1 cellular context compared by ENCODE assay signal in the genomic region with DNA sequence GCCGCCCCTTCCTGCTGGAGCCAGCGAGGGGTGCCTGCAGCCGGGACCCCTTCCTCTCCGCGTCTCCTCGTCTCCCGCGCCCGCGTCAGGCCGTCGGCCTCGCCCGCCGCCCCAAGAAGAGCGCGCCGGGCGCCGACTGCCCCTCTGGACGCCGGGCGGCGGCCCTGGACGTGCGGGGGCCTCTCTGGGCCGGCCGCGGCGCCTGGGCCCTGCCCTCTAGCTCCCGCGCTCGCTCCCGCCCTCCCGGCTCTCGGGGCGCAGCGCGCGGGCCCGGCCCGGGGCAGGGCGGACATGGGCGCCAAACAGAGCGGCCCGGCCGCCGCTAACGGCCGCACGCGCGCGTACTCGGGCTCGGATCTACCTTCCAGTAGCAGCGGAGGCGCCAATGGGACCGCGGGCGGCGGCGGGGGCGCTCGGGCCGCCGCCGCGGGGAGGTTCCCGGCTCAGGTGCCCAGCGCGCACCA.
TF ChIP-seq lines count a peak whose summit lies in the region.

No MANE protein-coding gene starts in this region.

TF ChIP-seq in HepG2, 621 proteins besides CTCF, POLR2A, EP300 and RAD21 (continued from another document):
- 0 out of 2 replicates have a peak, but pooled peaks have one; percentile 3 for TF ChIP-seq CCDC6 (CRISPR knock-in tag; IDR thresholded peaks at IDR 0.05)
- TF ChIP-seq RBM39 (IDR thresholded peaks at IDR 0.05; ENCODE audit: low read depth, low read length, poor library complexity, severe bottlenecking), result no peak
- TF ChIP-seq, protein P1, sequence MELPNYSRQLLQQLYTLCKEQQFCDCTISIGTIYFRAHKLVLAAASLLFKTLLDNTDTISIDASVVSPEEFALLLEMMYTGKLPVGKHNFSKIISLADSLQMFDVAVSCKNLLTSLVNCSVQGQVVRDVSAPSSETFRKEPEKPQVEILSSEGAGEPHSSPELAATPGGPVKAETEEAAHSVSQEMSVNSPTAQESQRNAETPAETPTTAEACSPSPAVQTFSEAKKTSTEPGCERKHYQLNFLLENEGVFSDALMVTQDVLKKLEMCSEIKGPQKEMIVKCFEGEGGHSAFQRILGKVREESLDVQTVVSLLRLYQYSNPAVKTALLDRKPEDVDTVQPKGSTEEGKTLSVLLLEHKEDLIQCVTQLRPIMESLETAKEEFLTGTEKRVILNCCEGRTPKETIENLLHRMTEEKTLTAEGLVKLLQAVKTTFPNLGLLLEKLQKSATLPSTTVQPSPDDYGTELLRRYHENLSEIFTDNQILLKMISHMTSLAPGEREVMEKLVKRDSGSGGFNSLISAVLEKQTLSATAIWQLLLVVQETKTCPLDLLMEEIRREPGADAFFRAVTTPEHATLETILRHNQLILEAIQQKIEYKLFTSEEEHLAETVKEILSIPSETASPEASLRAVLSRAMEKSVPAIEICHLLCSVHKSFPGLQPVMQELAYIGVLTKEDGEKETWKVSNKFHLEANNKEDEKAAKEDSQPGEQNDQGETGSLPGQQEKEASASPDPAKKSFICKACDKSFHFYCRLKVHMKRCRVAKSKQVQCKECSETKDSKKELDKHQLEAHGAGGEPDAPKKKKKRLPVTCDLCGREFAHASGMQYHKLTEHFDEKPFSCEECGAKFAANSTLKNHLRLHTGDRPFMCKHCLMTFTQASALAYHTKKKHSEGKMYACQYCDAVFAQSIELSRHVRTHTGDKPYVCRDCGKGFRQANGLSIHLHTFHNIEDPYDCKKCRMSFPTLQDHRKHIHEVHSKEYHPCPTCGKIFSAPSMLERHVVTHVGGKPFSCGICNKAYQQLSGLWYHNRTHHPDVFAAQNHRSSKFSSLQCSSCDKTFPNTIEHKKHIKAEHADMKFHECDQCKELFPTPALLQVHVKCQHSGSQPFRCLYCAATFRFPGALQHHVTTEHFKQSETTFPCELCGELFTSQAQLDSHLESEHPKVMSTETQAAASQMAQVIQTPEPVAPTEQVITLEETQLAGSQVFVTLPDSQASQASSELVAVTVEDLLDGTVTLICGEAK (IDR thresholded peaks at IDR 0.05), result no peak
- TF ChIP-seq, protein P1 (CRISPR knock-in tag; IDR thresholded peaks at IDR 0.05), result no peak
- TF ChIP-seq ZMAT3 (CRISPR knock-in tag; conservative IDR thresholded peaks at IDR 0.05), result 0 out of 2 replicates have a peak, but pooled peaks have one; percentile 37
- peak; percentile 97 for TF ChIP-seq ZNF777 (CRISPR knock-in tag; IDR thresholded peaks at IDR 0.05)
- no peak for TF ChIP-seq HIVEP1 (CRISPR knock-in tag; IDR thresholded peaks at IDR 0.05)
- TF ChIP-seq SP2 (CRISPR knock-in tag; IDR thresholded peaks at IDR 0.05), result no peak
- TF ChIP-seq ZNF292 (CRISPR knock-in tag; IDR thresholded peaks at IDR 0.05; ENCODE audit: borderline replicate concordance, low read depth), result no peak
- TF ChIP-seq MTA3 (CRISPR knock-in tag; IDR thresholded peaks at IDR 0.05), result no peak
- TF ChIP-seq ZIK1 (CRISPR knock-in tag; IDR thresholded peaks at IDR 0.05; ENCODE audit: borderline replicate concordance, low read depth), result 0 out of 2 replicates have a peak, but pooled peaks have one; percentile 6
- no peak for TF ChIP-seq ZNF746 (CRISPR knock-in tag; IDR thresholded peaks at IDR 0.05)
- no peak for TF ChIP-seq ZNF703 (CRISPR knock-in tag; IDR thresholded peaks at IDR 0.05; ENCODE audit: borderline replicate concordance)
- TF ChIP-seq ZNF496 (CRISPR knock-in tag; IDR thresholded peaks at IDR 0.05; ENCODE audit: insufficient replicate concordance), result no peak
- no peak for TF ChIP-seq ZNF350 (CRISPR knock-in tag; IDR thresholded peaks at IDR 0.05; ENCODE audit: borderline replicate concordance, low read depth)
- TF ChIP-seq SIN3A (IDR thresholded peaks at IDR 0.05; ENCODE audit: borderline replicate concordance, low read depth, low read length), result peak; percentile 8; the same call in 1 of the 2 replicates
- TF ChIP-seq RXRB (CRISPR knock-in tag; IDR thresholded peaks at IDR 0.05; ENCODE audit: borderline replicate concordance), result no peak
- no peak for TF ChIP-seq ZFP36L1 (CRISPR knock-in tag; IDR thresholded peaks at IDR 0.05)
- TF ChIP-seq, protein P2, sequence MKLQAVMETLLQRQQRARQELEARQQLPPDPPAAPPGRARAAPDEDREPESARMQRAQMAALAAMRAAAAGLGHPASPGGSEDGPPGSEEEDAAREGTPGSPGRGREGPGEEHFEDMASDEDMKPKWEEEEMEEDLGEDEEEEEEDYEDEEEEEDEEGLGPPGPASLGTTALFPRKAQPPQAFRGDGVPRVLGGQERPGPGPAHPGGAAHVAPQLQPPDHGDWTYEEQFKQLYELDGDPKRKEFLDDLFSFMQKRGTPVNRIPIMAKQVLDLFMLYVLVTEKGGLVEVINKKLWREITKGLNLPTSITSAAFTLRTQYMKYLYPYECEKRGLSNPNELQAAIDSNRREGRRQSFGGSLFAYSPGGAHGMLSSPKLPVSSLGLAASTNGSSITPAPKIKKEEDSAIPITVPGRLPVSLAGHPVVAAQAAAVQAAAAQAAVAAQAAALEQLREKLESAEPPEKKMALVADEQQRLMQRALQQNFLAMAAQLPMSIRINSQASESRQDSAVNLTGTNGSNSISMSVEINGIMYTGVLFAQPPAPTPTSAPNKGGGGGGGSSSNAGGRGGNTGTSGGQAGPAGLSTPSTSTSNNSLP (IDR thresholded peaks at IDR 0.05; ENCODE audit: low read depth, low read length), result no peak
- TF ChIP-seq ZNF510 (CRISPR knock-in tag; IDR thresholded peaks at IDR 0.05; ENCODE audit: low read depth), result no peak
- TF ChIP-seq ZNF446 (CRISPR knock-in tag; IDR thresholded peaks at IDR 0.05), result peak; percentile 66; the same call in 1 of the 2 replicates
- TF ChIP-seq SALL2 (CRISPR knock-in tag; IDR thresholded peaks at IDR 0.05), result no peak
- TF ChIP-seq BCL6 (CRISPR knock-in tag; IDR thresholded peaks at IDR 0.05), result no peak
- TF ChIP-seq RBFOX2 (IDR thresholded peaks at IDR 0.05; ENCODE audit: low read depth, low read length), result peak; percentile 72
- no peak for TF ChIP-seq ZNF570 (CRISPR knock-in tag; IDR thresholded peaks at IDR 0.05; ENCODE audit: borderline replicate concordance)
- TF ChIP-seq, protein P3, sequence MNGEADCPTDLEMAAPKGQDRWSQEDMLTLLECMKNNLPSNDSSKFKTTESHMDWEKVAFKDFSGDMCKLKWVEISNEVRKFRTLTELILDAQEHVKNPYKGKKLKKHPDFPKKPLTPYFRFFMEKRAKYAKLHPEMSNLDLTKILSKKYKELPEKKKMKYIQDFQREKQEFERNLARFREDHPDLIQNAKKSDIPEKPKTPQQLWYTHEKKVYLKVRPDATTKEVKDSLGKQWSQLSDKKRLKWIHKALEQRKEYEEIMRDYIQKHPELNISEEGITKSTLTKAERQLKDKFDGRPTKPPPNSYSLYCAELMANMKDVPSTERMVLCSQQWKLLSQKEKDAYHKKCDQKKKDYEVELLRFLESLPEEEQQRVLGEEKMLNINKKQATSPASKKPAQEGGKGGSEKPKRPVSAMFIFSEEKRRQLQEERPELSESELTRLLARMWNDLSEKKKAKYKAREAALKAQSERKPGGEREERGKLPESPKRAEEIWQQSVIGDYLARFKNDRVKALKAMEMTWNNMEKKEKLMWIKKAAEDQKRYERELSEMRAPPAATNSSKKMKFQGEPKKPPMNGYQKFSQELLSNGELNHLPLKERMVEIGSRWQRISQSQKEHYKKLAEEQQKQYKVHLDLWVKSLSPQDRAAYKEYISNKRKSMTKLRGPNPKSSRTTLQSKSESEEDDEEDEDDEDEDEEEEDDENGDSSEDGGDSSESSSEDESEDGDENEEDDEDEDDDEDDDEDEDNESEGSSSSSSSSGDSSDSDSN (CRISPR knock-in tag; IDR thresholded peaks at IDR 0.05), result peak; percentile 21; the same call in 1 of the 2 replicates
- TF ChIP-seq, protein P4, sequence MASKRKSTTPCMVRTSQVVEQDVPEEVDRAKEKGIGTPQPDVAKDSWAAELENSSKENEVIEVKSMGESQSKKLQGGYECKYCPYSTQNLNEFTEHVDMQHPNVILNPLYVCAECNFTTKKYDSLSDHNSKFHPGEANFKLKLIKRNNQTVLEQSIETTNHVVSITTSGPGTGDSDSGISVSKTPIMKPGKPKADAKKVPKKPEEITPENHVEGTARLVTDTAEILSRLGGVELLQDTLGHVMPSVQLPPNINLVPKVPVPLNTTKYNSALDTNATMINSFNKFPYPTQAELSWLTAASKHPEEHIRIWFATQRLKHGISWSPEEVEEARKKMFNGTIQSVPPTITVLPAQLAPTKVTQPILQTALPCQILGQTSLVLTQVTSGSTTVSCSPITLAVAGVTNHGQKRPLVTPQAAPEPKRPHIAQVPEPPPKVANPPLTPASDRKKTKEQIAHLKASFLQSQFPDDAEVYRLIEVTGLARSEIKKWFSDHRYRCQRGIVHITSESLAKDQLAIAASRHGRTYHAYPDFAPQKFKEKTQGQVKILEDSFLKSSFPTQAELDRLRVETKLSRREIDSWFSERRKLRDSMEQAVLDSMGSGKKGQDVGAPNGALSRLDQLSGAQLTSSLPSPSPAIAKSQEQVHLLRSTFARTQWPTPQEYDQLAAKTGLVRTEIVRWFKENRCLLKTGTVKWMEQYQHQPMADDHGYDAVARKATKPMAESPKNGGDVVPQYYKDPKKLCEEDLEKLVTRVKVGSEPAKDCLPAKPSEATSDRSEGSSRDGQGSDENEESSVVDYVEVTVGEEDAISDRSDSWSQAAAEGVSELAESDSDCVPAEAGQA (IDR thresholded peaks at IDR 0.05; ENCODE audit: low read depth), result no peak
- TF ChIP-seq, protein P4 (CRISPR knock-in tag; IDR thresholded peaks at IDR 0.05; ENCODE audit: borderline replicate concordance), result no peak
- TF ChIP-seq, protein P5, sequence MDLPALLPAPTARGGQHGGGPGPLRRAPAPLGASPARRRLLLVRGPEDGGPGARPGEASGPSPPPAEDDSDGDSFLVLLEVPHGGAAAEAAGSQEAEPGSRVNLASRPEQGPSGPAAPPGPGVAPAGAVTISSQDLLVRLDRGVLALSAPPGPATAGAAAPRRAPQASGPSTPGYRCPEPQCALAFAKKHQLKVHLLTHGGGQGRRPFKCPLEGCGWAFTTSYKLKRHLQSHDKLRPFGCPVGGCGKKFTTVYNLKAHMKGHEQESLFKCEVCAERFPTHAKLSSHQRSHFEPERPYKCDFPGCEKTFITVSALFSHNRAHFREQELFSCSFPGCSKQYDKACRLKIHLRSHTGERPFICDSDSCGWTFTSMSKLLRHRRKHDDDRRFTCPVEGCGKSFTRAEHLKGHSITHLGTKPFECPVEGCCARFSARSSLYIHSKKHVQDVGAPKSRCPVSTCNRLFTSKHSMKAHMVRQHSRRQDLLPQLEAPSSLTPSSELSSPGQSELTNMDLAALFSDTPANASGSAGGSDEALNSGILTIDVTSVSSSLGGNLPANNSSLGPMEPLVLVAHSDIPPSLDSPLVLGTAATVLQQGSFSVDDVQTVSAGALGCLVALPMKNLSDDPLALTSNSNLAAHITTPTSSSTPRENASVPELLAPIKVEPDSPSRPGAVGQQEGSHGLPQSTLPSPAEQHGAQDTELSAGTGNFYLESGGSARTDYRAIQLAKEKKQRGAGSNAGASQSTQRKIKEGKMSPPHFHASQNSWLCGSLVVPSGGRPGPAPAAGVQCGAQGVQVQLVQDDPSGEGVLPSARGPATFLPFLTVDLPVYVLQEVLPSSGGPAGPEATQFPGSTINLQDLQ (CRISPR knock-in tag; IDR thresholded peaks at IDR 0.05), result no peak
- TF ChIP-seq RARG (CRISPR knock-in tag; IDR thresholded peaks at IDR 0.05; ENCODE audit: low read depth), result no peak
- TF ChIP-seq FOXK1 (CRISPR knock-in tag; IDR thresholded peaks at IDR 0.05; ENCODE audit: borderline replicate concordance, low read depth), result no peak
- no peak for TF ChIP-seq REL (CRISPR knock-in tag; conservative IDR thresholded peaks at IDR 0.05)
- TF ChIP-seq ZFP82 (CRISPR knock-in tag; IDR thresholded peaks at IDR 0.05; ENCODE audit: borderline replicate concordance), result 0 out of 2 replicates have a peak, but pooled peaks have one; percentile 35
- no peak for TF ChIP-seq SIX4 (CRISPR knock-in tag; IDR thresholded peaks at IDR 0.05)
